In the genomic region with DNA sequence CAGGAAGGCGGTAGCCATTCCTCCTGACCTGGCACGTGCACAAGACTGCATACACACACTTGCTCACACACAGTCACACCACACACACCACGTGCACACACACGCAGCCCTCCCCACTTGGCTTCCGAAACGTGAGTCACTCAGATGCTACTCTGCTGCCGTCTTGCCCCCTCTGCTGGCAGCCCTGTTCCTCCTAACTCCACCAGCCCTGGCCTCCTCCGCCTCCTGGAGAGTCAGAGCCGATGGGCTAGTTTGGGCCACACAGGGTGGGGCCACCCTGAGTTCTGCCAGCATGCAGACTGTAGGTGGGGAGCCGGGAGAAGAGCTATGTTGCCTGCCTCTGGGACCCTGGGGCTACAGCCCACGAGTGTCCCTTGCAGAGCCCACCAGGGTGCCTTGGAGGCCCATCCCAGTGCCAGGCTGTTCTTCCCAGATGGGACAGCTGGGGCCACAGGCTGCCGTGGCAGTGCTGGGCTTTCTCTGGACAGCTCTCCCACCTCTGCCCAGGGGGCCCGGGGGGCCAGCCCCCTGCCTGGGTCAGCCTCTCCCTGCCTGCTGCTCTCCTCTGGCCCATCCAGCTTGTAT, we compare ENCODE assay signal across 8 cellular contexts. TPM values are rescaled to one million over a fixed set of nuclear protein-coding genes. Genes with fewer than 3 reads are reported as not detected.
DNase-seq lines count a peak whose midpoint lies in the region; ATAC-seq, FAIRE-seq and TF ChIP-seq lines count a peak whose summit lies in the region.

No MANE protein-coding gene starts in this region.

- POLR2A ChIA-PET in GM12878 (lab: Charles Lee): no interaction called here

- WGBS in GM12878 (ENCODE audit: insufficient coverage, insufficient replicate concordance, low lambda C conversion rate, missing lambda C conversion rate): 54% methylated on average over 13 of the region's 13 CpGs

- no peaks in the 10 kb centered on the region for H3K27me3 ChIP-seq in SJSA1 (replicated peaks)
- H3K27me3 ChIP-seq in GM12878 (replicated peaks in 1 of 2; ENCODE audit: control insufficient read depth in 2 of 2, insufficient read depth in 2 of 2, low read length in 1 of 2): no peaks in the 10 kb centered on the region

- no peaks in the 10 kb centered on the region for H4K20me1 ChIP-seq in GM12878 (ENCODE audit: control insufficient read depth, insufficient read depth)

- TF ChIP-seq CTCF in GM12878 (IDR thresholded peaks at IDR 0.05 in 2 of 3, conservative IDR thresholded peaks at IDR 0.05 in 1 of 3; ENCODE audit: control insufficient read depth in 2 of 3, extremely low read depth in 1 of 3, insufficient read depth in 1 of 3, low read depth in 3 of 3, low read length in 3 of 3): peak; percentile 9 to 31 (median 25); a peak in 2 of 6 replicates

- H3K4me3 ChIP-seq in SJSA1: no peak overlapping the region
- H3K4me3 ChIP-seq in GM12878: no peak overlapping the region

- H3K4me2 ChIP-seq in GM12878 (ENCODE audit: control insufficient read depth, insufficient read depth): no peak overlapping the region

- no peak for DNase-seq in activated CD4-positive, CD25-positive, alpha-beta regulatory T cell treated with anti-CD3 and anti-CD28 coated beads, Interleukin-2, amount 50 U/mL, for 72 hours
- DNase-seq in SJSA1 (ENCODE audit: low read depth in 1 of 2, low spot score in 2 of 2) (peak; percentile 53 to 86), GM12878 (ENCODE audit: low read depth, low spot score) (no peak), left kidney (ENCODE audit: low read depth, low spot score) (peak; percentile 20), globus pallidus (ENCODE audit: low spot score) (no peak)
- peak; percentile 65 for DNase-seq in stimulated activated naive CD8-positive, alpha-beta T cell treated with anti-CD3 and anti-CD28 coated beads, Interleukin-15, Interleukin-2, amounts not matched to agents 100 U/mL and 50 U/mL, for 24 hours

- no peak overlapping the region for H2AFZ ChIP-seq in GM12878 (ENCODE audit: control insufficient read depth, low read depth, low read length)

- TF ChIP-seq RAD21 in GM12878 (IDR thresholded peaks at IDR 0.05; ENCODE audit: insufficient read depth, low read depth, low read length): no peak

- FAIRE-seq in GM12878 (lab: Jason Lieb, UNC): no peak

- TF ChIP-seq POLR2A in GM12878 (IDR thresholded peaks at IDR 0.05; ENCODE audit: low read depth, low read length): peak; percentile 18; the same call in 1 of the 2 replicates

- H3K9ac ChIP-seq in GM12878 (ENCODE audit: control insufficient read depth, insufficient read depth, low read length): no peak overlapping the region

- intact Hi-C loops in GM12878 (cut with micrococcal nuclease; ENCODE audit: unreplicated experiment): no loop called here

- H3K36me3 ChIP-seq in SJSA1 (peaks cover 70% of the 10 kb centered on the region), GM12878 (ENCODE audit: control insufficient read depth in 2 of 2, insufficient read depth in 2 of 2, low read length in 1 of 2) (peaks cover 16 to 22% of the 10 kb centered on the region in 2 experiments; a peak in 3 of 4 replicates)

- CTCF ChIA-PET in GM12878 (lab: Yijun Ruan, JAX): interaction anchor here (0.8 kb wide), 1 partner anchor 10 kb away, joined by 3 read pairs; no protein-coding TSS in a partner anchor

- 0 out of 2 replicates have a peak, but pooled peaks cover 9% of the 10 kb centered on the region for H3K4me1 ChIP-seq in SJSA1 (replicated peaks)
- H3K4me1 ChIP-seq in GM12878 (ENCODE audit: control insufficient read depth, insufficient read depth, low read length): no peaks in the 10 kb centered on the region

- in situ Hi-C loops in GM12878 (cut with MboI): no loop called here

- H3K79me2 ChIP-seq in GM12878 (ENCODE audit: control insufficient read depth, insufficient read depth, low read length): no peaks in the 10 kb centered on the region

- RAD21 ChIA-PET in GM12878 (lab: Charles Lee; ENCODE audit: unreplicated experiment): no interaction called here

- no peak for TF ChIP-seq EP300 in GM12878 (IDR thresholded peaks at IDR 0.05; ENCODE audit: borderline replicate concordance in 1 of 2, control insufficient read depth in 1 of 2, low read depth in 2 of 2, low read length in 2 of 2)

- peak; percentile 65 to 83 for ATAC-seq in activated CD4-positive, CD25-positive, alpha-beta regulatory T cell treated with anti-CD3 and anti-CD28 coated beads, Interleukin-2, amount 50 U/mL, for 24 hours
- peak; percentile 45; the same call in 1 of the 3 replicates for ATAC-seq in GM12878
- ATAC-seq in stimulated activated naive CD8-positive, alpha-beta T cell treated with anti-CD3 and anti-CD28 coated beads, Interleukin-15, Interleukin-2, amounts not matched to agents 100 U/mL and 50 U/mL, for 24 hours: peak; percentile 70
- ATAC-seq in HG02759 (IDR thresholded peaks at IDR 0.05; ENCODE audit: unreplicated experiment): no peak

- SMC1A ChIA-PET in GM12878 (lab: Charles Lee; ENCODE audit: uncharacterized antibody, unreplicated experiment): no interaction called here

- BruUV-seq in GM12878 (replicated peaks; lab: Mats Ljungman, UMichigan): no TSS peak

- H3K27ac ChIP-seq in SJSA1: peak overlapping the region; percentile 27; the same call in 1 of the 2 replicates
- H3K27ac ChIP-seq in GM12878 (ENCODE audit: control insufficient read depth, insufficient read depth): no peak overlapping the region

- H3K9me3 ChIP-seq in SJSA1 (replicated peaks) (0 out of 2 replicates have a peak, but pooled peaks cover 2% of the 10 kb centered on the region), GM12878 (replicated peaks; ENCODE audit: control insufficient read depth, insufficient read depth, low read length) (no peaks in the 10 kb centered on the region; the same call in 2 of the 3 replicates)

TF ChIP-seq in GM12878, 131 proteins besides CTCF, POLR2A, EP300 and RAD21 (continues in another document):
- TF ChIP-seq SPI1 (IDR thresholded peaks at IDR 0.05; ENCODE audit: borderline replicate concordance, insufficient read depth, low read depth, low read length): no peak

RNA-seq across cellular contexts. Expression of a gene that starts 12.1 kb away (rescaled TPM):
- 171 and 230 TPM in 2 replicates for total RNA-seq in SJSA1 (2014; rRNA removed; shearing (Covaris generic))
- total RNA-seq in GM12878 (2013; cell fraction: nucleolus; rRNA removed): 38.7 and 41.8 TPM in 2 replicates
- total RNA-seq in GM12878 (2014; rRNA removed) (155 and 162 TPM in 2 replicates), GM12878 (2014; rRNA removed; fragmentation: Illumina TruSeq; extraction: Trizol) (35.5 and 38.8 TPM in 2 replicates), GM12878 (2021) (90.4 and 95.6 TPM in 2 replicates)
- polyA plus RNA-seq in GM12878 (2011; ENCODE audit: low read depth): 31.4 TPM
- polyA plus RNA-seq in GM12878 (2011; rRNA removed) (26.5 and 47.3 TPM in 2 replicates), GM12878 (2014; fragmentation: Illumina TruSeq; extraction: Trizol) (5.3 and 16.0 TPM in 2 replicates), GM12878 (2014; fragmentation: Nextera tagmentation; extraction: Ambion mirVana) (1 to 10 TPM; 2.4 to 6.1 TPM), GM12878 (2014; rRNA removed) (156 and 169 TPM in 2 replicates), GM12878 (2016; fragmentation: Nextera tagmentation; extraction: Ambion mirVana) (100 to 1,000 TPM; 180 to 209 TPM)
- 70.3 and 132 TPM in 2 replicates for polyA plus RNA-seq in GM12878 (2011; cell fraction: cytosol; rRNA removed)
- polyA plus RNA-seq in GM12878 (2011; cell fraction: nucleus; rRNA removed): 101 and 114 TPM in 2 replicates
- 44.0 and 53.8 TPM in 2 replicates for polyA plus RNA-seq in GM12878 (2012)
- polyA minus RNA-seq in GM12878 (2011; rRNA and poly(A)+ RNA removed): 10.6 and 25.1 TPM in 2 replicates
- 17.2 and 18.3 TPM in 2 replicates for polyA minus RNA-seq in GM12878 (2011; cell fraction: cytosol; rRNA and poly(A)+ RNA removed)
- 12.2 and 19.7 TPM in 2 replicates for polyA minus RNA-seq in GM12878 (2011; cell fraction: nucleus; rRNA and poly(A)+ RNA removed)

RNA-seq across cellular contexts. Expression of a gene that starts 19.5 kb away (rescaled TPM):
- 472 and 541 TPM in 2 replicates for total RNA-seq in SJSA1 (2014; rRNA removed; shearing (Covaris generic))
- 18.1 and 20.5 TPM in 2 replicates for total RNA-seq in GM12878 (2013; cell fraction: nucleolus; rRNA removed)
- total RNA-seq in GM12878 (2014; rRNA removed) (297 and 314 TPM in 2 replicates), GM12878 (2014; rRNA removed; fragmentation: Illumina TruSeq; extraction: Trizol) (292 and 299 TPM in 2 replicates), GM12878 (2021) (343 and 345 TPM in 2 replicates)
- 467 TPM for polyA plus RNA-seq in GM12878 (2011; ENCODE audit: low read depth)
- polyA plus RNA-seq in GM12878 (2011; rRNA removed) (679 and 767 TPM in 2 replicates), GM12878 (2014; fragmentation: Illumina TruSeq; extraction: Trizol) (340 and 433 TPM in 2 replicates), GM12878 (2014; fragmentation: Nextera tagmentation; extraction: Ambion mirVana) (100 to 1,000 TPM; 888 to 897 TPM), GM12878 (2014; rRNA removed) (477 and 654 TPM in 2 replicates), GM12878 (2016; fragmentation: Nextera tagmentation; extraction: Ambion mirVana) (100 to 1,000 TPM; 816 to 817 TPM)
- polyA plus RNA-seq in GM12878 (2011; cell fraction: cytosol; rRNA removed): 751 and 930 TPM in 2 replicates
- 559 and 571 TPM in 2 replicates for polyA plus RNA-seq in GM12878 (2011; cell fraction: nucleus; rRNA removed)
- 538 and 589 TPM in 2 replicates for polyA plus RNA-seq in GM12878 (2012)
- polyA minus RNA-seq in GM12878 (2011; rRNA and poly(A)+ RNA removed): 163 and 180 TPM in 2 replicates
- polyA minus RNA-seq in GM12878 (2011; cell fraction: cytosol; rRNA and poly(A)+ RNA removed): 37.7 and 58.5 TPM in 2 replicates
- polyA minus RNA-seq in GM12878 (2011; cell fraction: nucleus; rRNA and poly(A)+ RNA removed): 19.9 and 30.6 TPM in 2 replicates

RNA-seq across cellular contexts. Expression of a gene that starts 28.3 kb away (rescaled TPM):
- total RNA-seq in SJSA1 (2014; rRNA removed; shearing (Covaris generic)): 16.9 and 34.1 TPM in 2 replicates
- total RNA-seq in GM12878 (2013; cell fraction: nucleolus; rRNA removed): 56.5 and 60.6 TPM in 2 replicates
- total RNA-seq in GM12878 (2014; rRNA removed) (26.2 and 28.6 TPM in 2 replicates), GM12878 (2014; rRNA removed; fragmentation: Illumina TruSeq; extraction: Trizol) (13.1 and 13.6 TPM in 2 replicates), GM12878 (2021) (22.5 and 24.5 TPM in 2 replicates)
- polyA plus RNA-seq in GM12878 (2011; ENCODE audit: low read depth): 12.1 TPM
- polyA plus RNA-seq in GM12878 (2011; rRNA removed) (16.5 and 22.0 TPM in 2 replicates), GM12878 (2014; fragmentation: Illumina TruSeq; extraction: Trizol) (15.6 and 17.1 TPM in 2 replicates), GM12878 (2014; fragmentation: Nextera tagmentation; extraction: Ambion mirVana) (1 to 10 TPM; 1.4 to 4.1 TPM), GM12878 (2014; rRNA removed) (35.7 and 40.0 TPM in 2 replicates), GM12878 (2016; fragmentation: Nextera tagmentation; extraction: Ambion mirVana) (10 to 100 TPM; 26.8 to 27.3 TPM)
- polyA plus RNA-seq in GM12878 (2011; cell fraction: cytosol; rRNA removed): 31.7 and 43.2 TPM in 2 replicates
- polyA plus RNA-seq in GM12878 (2011; cell fraction: nucleus; rRNA removed): 46.4 and 62.5 TPM in 2 replicates
- 21.0 and 21.4 TPM in 2 replicates for polyA plus RNA-seq in GM12878 (2012)
- 9.6 and 18.8 TPM in 2 replicates for polyA minus RNA-seq in GM12878 (2011; rRNA and poly(A)+ RNA removed)
- polyA minus RNA-seq in GM12878 (2011; cell fraction: cytosol; rRNA and poly(A)+ RNA removed): 8.5 and 11.9 TPM in 2 replicates
- 19.5 and 35.9 TPM in 2 replicates for polyA minus RNA-seq in GM12878 (2011; cell fraction: nucleus; rRNA and poly(A)+ RNA removed)

Comparison
In these comparisons a context has a peak if more than half of its experiments do, and no peak if none do; other contexts are left out.
1. DNase-seq: peak in SJSA1 (2 of 2), left kidney (single experiment) and stimulated activated naive CD8-positive, alpha-beta T cell treated with anti-CD3 and anti-CD28 coated beads, Interleukin-15, Interleukin-2, amounts not matched to agents 100 U/mL and 50 U/mL, for 24 hours (single experiment); none in activated CD4-positive, CD25-positive, alpha-beta regulatory T cell treated with anti-CD3 and anti-CD28 coated beads, Interleukin-2, amount 50 U/mL, for 72 hours (single experiment), GM12878 (single experiment) and globus pallidus (single experiment).